Comparison of ENCODE assay signal across 31 cellular contexts in the genomic region with DNA sequence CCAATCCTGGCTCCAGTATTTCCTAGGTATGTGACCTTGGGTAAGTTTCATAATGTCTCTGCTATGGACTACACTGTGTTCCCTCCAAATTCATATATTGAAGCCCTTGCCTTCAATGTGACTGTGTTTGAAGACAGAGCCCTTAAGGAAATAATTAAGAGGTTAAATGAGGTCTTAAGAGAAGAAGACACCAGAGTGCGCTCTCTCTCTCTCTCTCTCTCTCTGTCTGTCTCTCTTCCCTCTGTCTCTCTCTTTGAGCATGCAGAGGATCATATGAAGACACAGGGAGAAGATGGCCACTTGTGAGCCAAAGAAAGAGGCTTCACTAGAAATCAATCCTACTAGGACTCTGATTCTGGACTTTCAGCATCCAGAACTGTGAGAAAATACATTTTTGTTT. TPM values are rescaled to one million over a fixed set of nuclear protein-coding genes. Genes with fewer than 3 reads are reported as not detected.
"Had no signal": no experiment of that assay in that cellular context is flagged by ENCODE, and none has a peak within 500 bp of the region (broad histone marks: within the 10 kb centered on the region; RNA-seq: fewer than 3 reads in every experiment).

No MANE protein-coding gene starts in this region.

- H3K79me2 ChIP-seq: hepatocyte had no signal

- H3K4me1 ChIP-seq: gastroesophageal sphincter, prostate gland, uterus had no signal

- H3K4me2 ChIP-seq: hepatocyte had no signal

- ATAC-seq: activated CD4-positive, alpha-beta T cell treated with anti-CD3 and anti-CD28 coated beads for 36 hours; gastroesophageal sphincter; left colon; sciatic nerve; stimulated activated effector memory CD8-positive, alpha-beta T cell treated with anti-CD3 and anti-CD28 coated beads, Interleukin-12 subunit alpha, Interleukin-12 subunit beta, amount 100 ng/mL, for 72 hours had no signal

- H3K36me3 ChIP-seq: gastroesophageal sphincter, ovary, prostate gland, thoracic aorta, uterus had no signal

- FAIRE-seq: bronchial epithelial cell, endometrium, kidney had no signal

- DNase-seq: activated CD4-positive, alpha-beta T cell treated with anti-CD3 and anti-CD28 coated beads for 36 hours; activated CD4-positive, alpha-beta T cell treated with anti-CD3 and anti-CD28 coated beads, Interleukin-2, amount 50 U/mL, for 4 hours; activated CD4-positive, CD25-positive, alpha-beta regulatory T cell; activated CD8-positive, alpha-beta memory T cell treated with anti-CD3 and anti-CD28 coated beads for 24 hours; activated effector memory CD4-positive, alpha-beta T cell treated with Interleukin-2 at 50 U/mL for 16 hours; activated naive CD4-positive, alpha-beta T cell treated with Interleukin-2 at 50 U/mL for 16 hours; anterior cingulate cortex; immature natural killer cell; kidney; left colon; mammary epithelial cell; naive B cell; nephron progenitor cell; ovary; retina; stimulated activated CD4-positive, alpha-beta T cell treated with anti-CD3 and anti-CD28 coated beads, Interleukin-4, amount 100 ng/mL, for 24 hours; T-helper 2 cell; trophoblast cell; uterus had no signal

- H3K4me3 ChIP-seq: gastroesophageal sphincter, hepatocyte, ovary, prostate gland, skin epidermis, thoracic aorta, uterus had no signal

- H3K27ac ChIP-seq: epithelial cell of prostate, gastroesophageal sphincter, hepatocyte, ovary, prostate gland, skin epidermis, thoracic aorta, uterus had no signal

- H3K9me3 ChIP-seq: gastroesophageal sphincter, ovary, prostate gland, thoracic aorta, uterus had no signal

- H2AFZ ChIP-seq: hepatocyte had no signal

- H3K27me3 ChIP-seq: gastroesophageal sphincter, hepatocyte, ovary, uterus had no signal

RNA-seq across cellular contexts. Expression of gene NXPH2, which starts 52.2 kb away (rescaled TPM):
- total RNA-seq: activated CD4-positive, alpha-beta T cell treated with anti-CD3 and anti-CD28 coated beads for 36 hours; bronchial epithelial cell; gastroesophageal sphincter; left colon; mammary epithelial cell; prostate gland; sciatic nerve; subcutaneous adipose tissue; thoracic aorta had no signal
- polyA plus RNA-seq: adipose tissue, immature natural killer cell had no signal
